10 cellular contexts compared by ENCODE assay signal in genomic region chr2:175973373-175973772, GRCh38.
"Had no signal": no experiment of that assay in that cellular context is flagged by ENCODE, and none has a peak within 500 bp of the region (broad histone marks: within the 10 kb centered on the region; RNA-seq: fewer than 3 reads in every experiment).

No MANE protein-coding gene starts in this region.

- ATAC-seq: HCT116, K562 had no signal

- DNase-seq: GM23248, GOT3, H7, IMR-90, Kasumi-1, KG1 had no signal

- H3K27ac ChIP-seq: GM23248, HL-60 had no signal

- H3K9ac ChIP-seq: GM23248 had no signal

- H3K4me3 ChIP-seq: GM23248, HAP-1, K562 had no signal

- H3K9me3 ChIP-seq: HAP-1 had no signal

- H2AFZ ChIP-seq: GM23248 had no signal
